In the genomic region with DNA sequence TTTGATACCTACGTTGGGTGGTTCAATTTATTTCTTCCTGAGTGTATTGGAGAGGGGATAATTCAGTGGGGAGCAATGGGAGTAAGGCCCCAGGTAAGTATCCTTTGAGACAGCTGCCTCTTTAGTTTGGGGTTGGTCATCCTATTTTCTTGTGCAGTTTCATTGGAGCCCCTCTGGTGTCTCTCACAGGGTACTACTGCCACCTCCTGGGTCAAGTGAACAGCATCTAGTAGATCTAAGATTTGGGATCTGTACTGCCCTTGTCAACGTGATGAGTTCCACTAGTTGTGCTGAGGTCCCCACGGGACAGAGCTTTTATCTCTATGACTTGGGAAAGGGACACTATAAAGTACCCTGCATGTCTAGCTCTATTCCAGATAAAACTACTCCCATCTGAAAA, we compare ENCODE assay signal across 8 cellular contexts.
DNase-seq lines count a peak whose midpoint lies in the region; ATAC-seq and TF ChIP-seq lines count a peak whose summit lies in the region.

No MANE protein-coding gene starts in this region.

- CTCF ChIA-PET in HCT116 (lab: Charles Lee) = interaction anchor here (1.1 kb wide), 1 partner anchor 80 kb away, joined by 4 read pairs; a partner anchor contains a TSS

- intact Hi-C loops in Right ventricle myocardium superior (cut with DNase I) = no loop called here
- intact Hi-C loops in HCT116 (cut with micrococcal nuclease) = loop anchor here (1.0 to 5.0 kb wide), 3 partner anchors 81 to 285 kb away; a partner anchor contains a TSS

- H3K4me2 ChIP-seq in HCT116 (ENCODE audit: low read length) = no peak overlapping the region

- no peaks in the 10 kb centered on the region for H3K9me2 ChIP-seq in HCT116 (ENCODE audit: insufficient read depth)

- H3K36me3 Mint-ChIP-seq in osteocyte (ENCODE audit: unreplicated experiment) = no peaks in the 10 kb centered on the region

- H3K79me2 ChIP-seq in HCT116 (ENCODE audit: insufficient read depth, low read length) = no peaks in the 10 kb centered on the region

- no peaks in the 10 kb centered on the region for H4K20me1 ChIP-seq in HCT116 (ENCODE audit: insufficient read depth)

- H3K27ac ChIP-seq in right atrium auricular region (no peak overlapping the region), HCT116 (ENCODE audit: low read depth, low read length) (no peak overlapping the region)

- no TSS peak for BruUV-seq in HCT116 (replicated peaks; lab: Mats Ljungman, UMichigan)

- H3K9me3 ChIP-seq in right atrium auricular region (no peaks in the 10 kb centered on the region), HCT116 (ENCODE audit: control insufficient read depth in 1 of 2, insufficient read depth in 1 of 2, low read depth in 1 of 2, low read length in 2 of 2) (no peaks in the 10 kb centered on the region)

- no peaks in the 10 kb centered on the region for H3K27me3 Mint-ChIP-seq in osteocyte (ENCODE audit: unreplicated experiment)

- H3K4me3 Mint-ChIP-seq in osteocyte (ENCODE audit: unreplicated experiment) = no peak overlapping the region

- ATAC-seq in Right ventricle myocardium superior (ENCODE audit: poor library complexity) (peak; percentile 55), HCT116 (peak; percentile 85)

- H3K4me1 Mint-ChIP-seq in osteocyte (ENCODE audit: unreplicated experiment) = no peaks in the 10 kb centered on the region

- H3K9ac ChIP-seq in HCT116 (ENCODE audit: low read length) = no peak overlapping the region

- DNase-seq in Right ventricle myocardium superior (no peak), right atrium auricular region (ENCODE audit: low spot score) (no peak), HCT116 (ENCODE audit: low read depth, low spot score) (peak; percentile 18), NB4 (ENCODE audit: low read depth) (peak; percentile 59), fibroblast of peridontal ligament (ENCODE audit: extremely low read depth) (peak; percentile 66), osteocyte (ENCODE audit: extremely low spot score, unreplicated experiment) (no peak), DMS79 treated with DMSO at 0.1 percent for 48 hours (lab: John Stamatoyannopoulos, UW) (no peak)
- peak; percentile 29 to 31 for DNase-seq in activated CD4-positive, alpha-beta T cell treated with anti-CD3 and anti-CD28 coated beads, Interleukin-2, amount 50 U/mL, for 4 hours

- H3K4me3 ChIP-seq in right atrium auricular region = no peak overlapping the region
- no peak overlapping the region for H3K4me3 ChIP-seq in HCT116 (replicated peaks in 1 of 2; ENCODE audit: low read depth in 1 of 2, low read length in 2 of 2)
- H3K4me3 ChIP-seq in NB4 (ENCODE audit: low read depth, low read length) = no peak overlapping the region

- H3K36me3 ChIP-seq in right atrium auricular region (no peaks in the 10 kb centered on the region), HCT116 (ENCODE audit: control insufficient read depth in 1 of 2, insufficient read depth in 2 of 2, low read length in 2 of 2) (no peaks in the 10 kb centered on the region)

- TF ChIP-seq POLR2A in HCT116 (IDR thresholded peaks at IDR 0.05; ENCODE audit: borderline replicate concordance, extremely low read depth, insufficient read depth, insufficient read length) (no peak), NB4 (IDR thresholded peaks at IDR 0.05; ENCODE audit: extremely low read depth, insufficient read length) (no peak)

- H2AFZ ChIP-seq in HCT116 (ENCODE audit: low read depth, low read length, poor library complexity, severe bottlenecking) = no peak overlapping the region

- H3K27me3 ChIP-seq in right atrium auricular region (no peaks in the 10 kb centered on the region), HCT116 (ENCODE audit: insufficient read depth, low read length) (no peaks in the 10 kb centered on the region)

- no peak overlapping the region for H3K27ac Mint-ChIP-seq in osteocyte (ENCODE audit: unreplicated experiment)

- RAD21 ChIA-PET in HCT116 (lab: Charles Lee; ENCODE audit: low non-redundant PET in 1 of 2, low total read pairs in 2 of 2, uncharacterized antibody in 2 of 2, unreplicated experiment in 2 of 2) = interaction anchor here in 1 of 2 experiments (1.2 kb wide), 1 partner anchor 80 kb away, joined by 3 read pairs; no protein-coding TSS in a partner anchor

- TF ChIP-seq CTCF in right atrium auricular region (IDR thresholded peaks at IDR 0.05) (peak in 1 of 2 donors; percentile 53), HCT116 (IDR thresholded peaks at IDR 0.05 in 2 of 3, conservative IDR thresholded peaks at IDR 0.05 in 1 of 3; ENCODE audit: borderline replicate concordance in 1 of 3, insufficient read depth in 1 of 3, low read depth in 2 of 3, low read length in 2 of 3) (peak in 2 of 3 experiments; percentile 30 to 45; a peak in 3 of 6 replicates), NB4 (IDR thresholded peaks at IDR 0.05; ENCODE audit: low read depth, low read length) (peak; percentile 41), osteocyte (IDR thresholded peaks at IDR 0.05) (peak; percentile 50)

- TF ChIP-seq RAD21 in HCT116 (IDR thresholded peaks at IDR 0.05; ENCODE audit: low read depth) = peak; percentile 60

- no peaks in the 10 kb centered on the region for H3K4me1 ChIP-seq in right atrium auricular region
- H3K4me1 ChIP-seq in HCT116 (ENCODE audit: control insufficient read depth in 1 of 2, insufficient read depth in 2 of 2, low read length in 2 of 2) = no peaks in the 10 kb centered on the region

- H3K9me3 Mint-ChIP-seq in osteocyte (ENCODE audit: unreplicated experiment) = peaks cover 4% of the 10 kb centered on the region

- POLR2A ChIA-PET in HCT116 (lab: Charles Lee) = no interaction called here

TF ChIP-seq in HCT116, 20 proteins besides CTCF, POLR2A, EP300 and RAD21:
- no peak for TF ChIP-seq CEBPB (IDR thresholded peaks at IDR 0.05; ENCODE audit: low read depth)
- TF ChIP-seq ZFX (IDR thresholded peaks at IDR 0.05) = no peak
- TF ChIP-seq YY1 (IDR thresholded peaks at IDR 0.05; ENCODE audit: extremely low read depth, insufficient replicate concordance, low read depth, low read length) = no peak
- TF ChIP-seq SRF (IDR thresholded peaks at IDR 0.05; ENCODE audit: low read depth) = no peak
- TF ChIP-seq, protein P1, sequence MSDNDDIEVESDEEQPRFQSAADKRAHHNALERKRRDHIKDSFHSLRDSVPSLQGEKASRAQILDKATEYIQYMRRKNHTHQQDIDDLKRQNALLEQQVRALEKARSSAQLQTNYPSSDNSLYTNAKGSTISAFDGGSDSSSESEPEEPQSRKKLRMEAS (IDR thresholded peaks at IDR 0.05) = no peak

Comparison
In these comparisons a context has a peak if more than half of its experiments do, and no peak if none do; other contexts are left out.
1. DNase-seq: peak in HCT116 (single experiment), NB4 (single experiment), activated CD4-positive, alpha-beta T cell treated with anti-CD3 and anti-CD28 coated beads, Interleukin-2, amount 50 U/mL, for 4 hours (2 of 2) and fibroblast of peridontal ligament (single experiment); none in Right ventricle myocardium superior (single experiment), right atrium auricular region (single experiment), osteocyte (single experiment) and DMS79 treated with DMSO at 0.1 percent for 48 hours (single experiment).